Comparison of ENCODE assay signal across 18 cellular contexts in genomic region chr3:14137004-14137403, GRCh38. TPM values are rescaled to one million over a fixed set of nuclear protein-coding genes. Genes with fewer than 3 reads are reported as not detected.
A peak's percentile ranks its signal among the peaks of the same experiment; 100 is the strongest.
DNase-seq lines count a peak whose midpoint lies in the region; ATAC-seq and TF ChIP-seq lines count a peak whose summit lies in the region.
"Had no signal": no experiment of that assay in that cellular context is flagged by ENCODE, and none has a peak within 500 bp of the region (broad histone marks: within the 10 kb centered on the region; RNA-seq: fewer than 3 reads in every experiment).

No MANE protein-coding gene starts in this region.

- H3K27ac ChIP-seq in HCT116 (ENCODE audit: low read depth, low read length), result no peak overlapping the region; the same call in 1 of the 2 replicates
- H3K27ac ChIP-seq in left ventricle myocardium inferior (replicated peaks), result peak overlapping the region; percentile 42
- H3K27ac ChIP-seq in skeletal muscle tissue (ENCODE audit: low read depth, low read length), result peak overlapping the region; percentile 94
- no peak overlapping the region for H3K27ac ChIP-seq in mesendoderm (ENCODE audit: low read depth, low read length)
- H3K27ac ChIP-seq: BLaER1, pancreas had no signal

- H3K27me3 ChIP-seq in HCT116 (ENCODE audit: insufficient read depth, low read length) (no peaks in the 10 kb centered on the region), adipocyte (replicated peaks; ENCODE audit: control insufficient read depth, insufficient read depth, low read length) (no peaks in the 10 kb centered on the region), left ventricle myocardium inferior (ENCODE audit: low read depth) (no peaks in the 10 kb centered on the region), skeletal muscle tissue (ENCODE audit: control insufficient read depth in 3 of 3, insufficient read depth in 3 of 3, low read length in 3 of 3) (no peaks in the 10 kb centered on the region), mesendoderm (ENCODE audit: insufficient read depth, low read length, poor library complexity) (no peaks in the 10 kb centered on the region)
- H3K27me3 ChIP-seq: BLaER1, pancreas had no signal

- RAD21 ChIA-PET in HCT116 (lab: Charles Lee; ENCODE audit: low non-redundant PET in 1 of 2, low total read pairs in 2 of 2, uncharacterized antibody in 2 of 2, unreplicated experiment in 2 of 2), result no interaction called here

- no peak overlapping the region for H4K5ac ChIP-seq in mesendoderm (ENCODE audit: low read length)

- DNase-seq in HCT116 (ENCODE audit: low read depth, low spot score) (no peak), adipocyte (ENCODE audit: low read depth) (no peak), left ventricle myocardium inferior (no peak), mesendoderm (no peak), retina (no peak), NCI-H2171 treated with DMSO at 0.1 percent for 48 hours (lab: John Stamatoyannopoulos, UW) (no peak)
- DNase-seq in activated CD8-positive, alpha-beta memory T cell treated with anti-CD3 and anti-CD28 coated beads, Interleukin-2, amount 50 U/mL, for 4 hours, result no peak
- DNase-seq: activated CD4-positive, alpha-beta T cell treated with anti-CD3 and anti-CD28 coated beads, Interleukin-2, amount 50 U/mL, for 48 hours; activated gamma-delta T cell; hippocampal formation; NCI-H146; NCI-H526 treated with DMSO at 0.1 percent for 48 hours; pancreas; RPMI8226; stimulated activated CD4-positive, alpha-beta T cell treated with anti-CD3 and anti-CD28 coated beads, Interleukin-1b, Interleukin-23, amount 100 ng/mL, for 48 hours; stimulated activated CD8-positive, alpha-beta memory T cell treated with anti-CD3 and anti-CD28 coated beads, Interleukin-4, amount 100 ng/mL, for 48 hours had no signal

- H3K4ac ChIP-seq in mesendoderm (ENCODE audit: low read depth, low read length), result no peak overlapping the region

- BruUV-seq in HCT116 (replicated peaks; lab: Mats Ljungman, UMichigan), result no TSS peak

- H3K23ac ChIP-seq in mesendoderm (ENCODE audit: low read length), result no peak overlapping the region

- no peak overlapping the region for H3K56ac ChIP-seq in mesendoderm (ENCODE audit: low read length)

- H4K20me1 ChIP-seq in HCT116 (ENCODE audit: insufficient read depth), result no peaks in the 10 kb centered on the region

- no peak overlapping the region for H2BK5ac ChIP-seq in mesendoderm (ENCODE audit: low read length)

- no peak for TF ChIP-seq CTCF in HCT116 (IDR thresholded peaks at IDR 0.05 in 2 of 3, conservative IDR thresholded peaks at IDR 0.05 in 1 of 3; ENCODE audit: borderline replicate concordance in 1 of 3, insufficient read depth in 1 of 3, low read depth in 2 of 3, low read length in 2 of 3)
- TF ChIP-seq CTCF in left ventricle myocardium inferior (IDR thresholded peaks at IDR 0.05; ENCODE audit: borderline replicate concordance), result no peak

- H4K8ac ChIP-seq in mesendoderm (ENCODE audit: low read depth, low read length), result no peak overlapping the region

- no peak overlapping the region for H2BK15ac ChIP-seq in mesendoderm (replicated peaks; ENCODE audit: low read depth)

- no peaks in the 10 kb centered on the region for H3K9me2 ChIP-seq in HCT116 (ENCODE audit: insufficient read depth)

- H3K4me3 ChIP-seq in HCT116 (replicated peaks in 1 of 2; ENCODE audit: low read depth in 1 of 2, low read length in 2 of 2) (no peak overlapping the region), adipocyte (ENCODE audit: low read length) (no peak overlapping the region), left ventricle myocardium inferior (no peak overlapping the region), skeletal muscle tissue (ENCODE audit: low read length in 3 of 3) (no peak overlapping the region), mesendoderm (ENCODE audit: low read length) (no peak overlapping the region)
- H3K4me3 ChIP-seq: BLaER1, pancreas had no signal

- CTCF ChIA-PET in HCT116 (lab: Charles Lee), result no interaction called here

- H3K9me3 ChIP-seq in HCT116 (ENCODE audit: control insufficient read depth in 1 of 2, insufficient read depth in 1 of 2, low read depth in 1 of 2, low read length in 2 of 2), result no peaks in the 10 kb centered on the region
- no peaks in the 10 kb centered on the region for H3K9me3 ChIP-seq in adipocyte (ENCODE audit: control insufficient read depth, low read length)
- no peaks in the 10 kb centered on the region for H3K9me3 ChIP-seq in left ventricle myocardium inferior (replicated peaks)
- no peaks in the 10 kb centered on the region for H3K9me3 ChIP-seq in skeletal muscle tissue (ENCODE audit: control insufficient read depth in 3 of 3, low read length in 3 of 3)
- H3K9me3 ChIP-seq: BLaER1, pancreas had no signal

- no CpG with 5 or more reads among the region's 3 CpGs for WGBS in mesendoderm (ENCODE audit: extremely low coverage, insufficient coverage, low lambda C conversion rate)

- H3K18ac ChIP-seq in mesendoderm (ENCODE audit: low read length), result no peak overlapping the region

- intact Hi-C loops in HCT116 (cut with micrococcal nuclease) (no loop called here), left ventricle myocardium inferior (cut with micrococcal nuclease) (no loop called here)

- H3K9ac ChIP-seq in HCT116 (ENCODE audit: low read length) (no peak overlapping the region), adipocyte (ENCODE audit: low read length) (peak overlapping the region; percentile 62), skeletal muscle tissue (ENCODE audit: low read depth in 1 of 3, low read length in 3 of 3) (peak overlapping the region; percentile 52 to 77 (median 66)), mesendoderm (ENCODE audit: low read length) (no peak overlapping the region)
- H3K9ac ChIP-seq: BLaER1 had no signal

- H3K4me1 ChIP-seq in HCT116 (ENCODE audit: control insufficient read depth in 1 of 2, insufficient read depth in 2 of 2, low read length in 2 of 2) (peaks cover 6 to 14% of the 10 kb centered on the region in 2 experiments; a peak in 3 of 4 replicates), adipocyte (ENCODE audit: control insufficient read depth, insufficient read depth, low read length) (peaks cover 46% of the 10 kb centered on the region), left ventricle myocardium inferior (peaks cover 22% of the 10 kb centered on the region), skeletal muscle tissue (ENCODE audit: control insufficient read depth in 3 of 3, insufficient read depth in 3 of 3, low read length in 3 of 3) (peaks cover 24 to 48% (median 30%) of the 10 kb centered on the region in 3 donors), mesendoderm (ENCODE audit: control insufficient read depth, low read depth, low read length) (no peaks in the 10 kb centered on the region)
- H3K4me1 ChIP-seq: BLaER1, pancreas had no signal

- TF ChIP-seq POLR2A in HCT116 (IDR thresholded peaks at IDR 0.05; ENCODE audit: borderline replicate concordance, extremely low read depth, insufficient read depth, insufficient read length), result no peak

- POLR2A ChIA-PET in HCT116 (lab: Charles Lee), result interaction anchor here (0.8 kb wide), 1 partner anchor 12 kb away, joined by 4 read pairs; the partner anchor contains the start of genes CHCHD4 and TMEM43

- H2AFZ ChIP-seq in HCT116 (ENCODE audit: low read depth, low read length, poor library complexity, severe bottlenecking), result no peak overlapping the region

- H2BK120ac ChIP-seq in mesendoderm (ENCODE audit: low read depth, low read length), result no peak overlapping the region

- H3K36me3 ChIP-seq in HCT116 (ENCODE audit: control insufficient read depth in 1 of 2, insufficient read depth in 2 of 2, low read length in 2 of 2) (peaks cover 12 to 34% of the 10 kb centered on the region in 2 experiments; a peak in 3 of 4 replicates), adipocyte (ENCODE audit: control insufficient read depth, insufficient read depth, low read length, severe bottlenecking) (peaks cover 83% of the 10 kb centered on the region), left ventricle myocardium inferior (peaks cover 91% of the 10 kb centered on the region), skeletal muscle tissue (ENCODE audit: control insufficient read depth in 3 of 3, insufficient read depth in 3 of 3, low read length in 3 of 3) (peaks cover 61 to 81% (median 74%) of the 10 kb centered on the region in 3 donors), mesendoderm (ENCODE audit: control insufficient read depth, insufficient read depth, low read length) (peaks cover 17% of the 10 kb centered on the region)

- peak; percentile 43; the same call in 1 of the 2 replicates for ATAC-seq in HCT116

- H2AK5ac ChIP-seq in mesendoderm (ENCODE audit: low read length), result no peak overlapping the region

- no peaks in the 10 kb centered on the region for H3K79me1 ChIP-seq in mesendoderm (ENCODE audit: low read length)

- no peaks in the 10 kb centered on the region for H3K79me2 ChIP-seq in HCT116 (ENCODE audit: insufficient read depth, low read length)
- H3K79me2 ChIP-seq in mesendoderm (ENCODE audit: control insufficient read depth, insufficient read depth, low read length), result no peaks in the 10 kb centered on the region

- H3K4me2 ChIP-seq in HCT116 (ENCODE audit: low read length) (peak overlapping the region; percentile 42; the same call in 1 of the 2 replicates), mesendoderm (ENCODE audit: low read length) (no peak overlapping the region)
- H3K4me2 ChIP-seq: BLaER1 had no signal

- TF ChIP-seq RAD21 in HCT116 (IDR thresholded peaks at IDR 0.05; ENCODE audit: low read depth), result no peak

TF ChIP-seq in HCT116, 20 proteins besides CTCF, POLR2A, EP300 and RAD21 (continues in another document):
- TF ChIP-seq CEBPB (IDR thresholded peaks at IDR 0.05; ENCODE audit: low read depth) (no peak), MAX (IDR thresholded peaks at IDR 0.05) (no peak), SP1 (IDR thresholded peaks at IDR 0.05; ENCODE audit: low read depth) (0 out of 2 replicates have a peak, but pooled peaks have one; percentile 15)

RNA-seq across cellular contexts. Expression of gene TMEM43, which starts 12.2 kb away (rescaled TPM):
- total RNA-seq in HCT116 (2021; ENCODE audit: unreplicated experiment), result 32.4 TPM
- polyA plus RNA-seq in HCT116 (2012), result 28.7 and 33.3 TPM in 2 replicates
- 44.4 TPM for total RNA-seq in left ventricle myocardium inferior
- total RNA-seq in skeletal muscle tissue, result 39.7 TPM
- polyA plus RNA-seq in mesendoderm (2013, experiment 1 of 2), result 29.4 TPM
- polyA plus RNA-seq in mesendoderm (2013, experiment 2 of 2), result 28.9 TPM

RNA-seq across cellular contexts. Expression of gene CHCHD4, which starts 12.3 kb away (rescaled TPM):
- 24.6 TPM for total RNA-seq in HCT116 (2021; ENCODE audit: unreplicated experiment)
- 14.8 and 18.4 TPM in 2 replicates for polyA plus RNA-seq in HCT116 (2012)
- 37.6 TPM for total RNA-seq in left ventricle myocardium inferior
- 12.5 TPM for total RNA-seq in skeletal muscle tissue
- 21.8 TPM for polyA plus RNA-seq in mesendoderm (2013, experiment 1 of 2)
- polyA plus RNA-seq in mesendoderm (2013, experiment 2 of 2), result 21.7 TPM

RNA-seq across cellular contexts. Expression of gene XPC, which starts 41.4 kb away (rescaled TPM):
- total RNA-seq in HCT116 (2021; ENCODE audit: unreplicated experiment), result 29.5 TPM
- 21.6 and 22.6 TPM in 2 replicates for polyA plus RNA-seq in HCT116 (2012)
- total RNA-seq in left ventricle myocardium inferior, result 10.4 TPM
- 14.6 TPM for total RNA-seq in skeletal muscle tissue
- 12.8 TPM for polyA plus RNA-seq in mesendoderm (2013, experiment 1 of 2)
- 12.3 TPM for polyA plus RNA-seq in mesendoderm (2013, experiment 2 of 2)

RNA-seq across cellular contexts. Expression of gene LSM3, which starts 41.6 kb away (rescaled TPM):
- 17.4 TPM for total RNA-seq in HCT116 (2021; ENCODE audit: unreplicated experiment)
- 5.6 and 7.4 TPM in 2 replicates for polyA plus RNA-seq in HCT116 (2012)
- 16.8 TPM for total RNA-seq in left ventricle myocardium inferior
- 14.6 TPM for total RNA-seq in skeletal muscle tissue
- polyA plus RNA-seq in mesendoderm (2013, experiment 1 of 2), result 50.3 TPM
- polyA plus RNA-seq in mesendoderm (2013, experiment 2 of 2), result 49.8 TPM

Comparison
In these comparisons a context has a peak if more than half of its experiments do, and no peak if none do; other contexts are left out.
1. H3K27ac ChIP-seq: peak in left ventricle myocardium inferior (single experiment) and skeletal muscle tissue (single experiment); none in HCT116 (single experiment) and mesendoderm (single experiment).
2. H3K9ac ChIP-seq: peak in adipocyte (single experiment) and skeletal muscle tissue (3 of 3); none in HCT116 (single experiment) and mesendoderm (single experiment).